ENCODE assay signal across 26 cellular contexts in the genomic region with DNA sequence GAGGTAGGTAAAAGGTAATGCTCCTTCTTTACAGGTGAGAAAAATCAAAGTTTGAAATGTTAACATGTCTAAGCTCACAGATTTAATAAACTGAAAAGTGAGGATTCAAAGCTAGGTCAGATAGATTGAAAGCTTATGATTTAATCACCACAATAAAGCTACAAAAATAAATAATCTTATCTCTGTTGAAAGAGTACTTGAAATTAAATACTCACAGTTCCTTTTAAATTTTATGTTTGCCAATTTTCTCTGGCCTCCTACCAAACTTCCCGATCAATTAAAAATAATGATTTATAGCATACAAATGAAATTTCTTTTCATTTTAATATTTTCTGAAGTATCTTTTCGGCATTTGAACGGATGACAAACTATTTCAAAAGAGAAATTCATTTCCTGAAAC.
"Had no signal": no experiment of that assay in that cellular context is flagged by ENCODE, and none has a peak within 500 bp of the region (broad histone marks: within the 10 kb centered on the region; RNA-seq: fewer than 3 reads in every experiment).

No MANE protein-coding gene starts in this region.

- H3K27ac ChIP-seq: epithelial cell of prostate, esophagus squamous epithelium, WERI-Rb-1 had no signal

- H3K27me3 ChIP-seq: esophagus squamous epithelium had no signal

- H3K4me3 ChIP-seq: esophagus squamous epithelium had no signal

- H3K36me3 ChIP-seq: WERI-Rb-1 had no signal

- FAIRE-seq: astrocyte, endometrium, endothelial cell of umbilical vein had no signal

- H3K9me3 ChIP-seq: esophagus squamous epithelium had no signal

- DNase-seq: activated B cell treated with CpG ODN at 0.5 μM for 24 hours; activated CD4-positive, alpha-beta T cell treated with anti-CD3 and anti-CD28 coated beads for 48 hours; activated CD4-positive, alpha-beta T cell treated with anti-CD3 and anti-CD28 coated beads, Interleukin-2, amount 50 U/mL, for 1 hour; activated CD4-positive, alpha-beta T cell treated with anti-CD3 and anti-CD28 coated beads, Interleukin-2, amount 50 U/mL, for 48 hours; activated CD8-positive, alpha-beta memory T cell treated with anti-CD3 and anti-CD28 coated beads for 24 hours; activated CD8-positive, alpha-beta T cell treated with anti-CD3 and anti-CD28 coated beads for 36 hours; activated effector memory CD4-positive, alpha-beta T cell treated with Interleukin-2 at 50 U/mL for 16 hours; activated gamma-delta T cell treated with Interleukin-2 at 50 U/mL for 16 hours; activated naive CD4-positive, alpha-beta T cell treated with anti-CD3 and anti-CD28 coated beads, Interleukin-2, amount 50 U/mL, for 16 hours; activated naive CD4-positive, alpha-beta T cell treated with Interleukin-2 at 50 U/mL for 16 hours; activated T-cell treated with anti-CD3 and anti-CD28 coated beads, Interleukin-2, amount 50 U/mL, for 4 hours; amniotic stem cell; anterior cingulate cortex; caudate nucleus; effector CD8-positive, alpha-beta T cell; esophagus squamous epithelium; foreskin melanocyte; head of caudate nucleus; T-helper 1 cell; T-helper 17 cell; T1000; WERI-Rb-1 had no signal
